ENCODE assay signal across 8 cellular contexts in genomic region chr1:29708818-29709710, GRCh38.
A peak's percentile ranks its signal among the peaks of the same experiment; 100 is the strongest.
DNase-seq lines count a peak whose midpoint lies in the region; FAIRE-seq and TF ChIP-seq lines count a peak whose summit lies in the region.

No MANE protein-coding gene starts in this region.

- no peaks in the 10 kb centered on the region for H3K9me3 ChIP-seq in tibial nerve

- no peak for TF ChIP-seq EP300 in tibial nerve (IDR thresholded peaks at IDR 0.05)

- TF ChIP-seq CTCF in tibial nerve (IDR thresholded peaks at IDR 0.05), result no peak

- WGBS in tibial nerve, 2 donors, result 25 to 26% methylated on average over 12 of the region's 12 CpGs

- no peak overlapping the region for H3K4me3 ChIP-seq in tibial nerve

- DNase-seq in A172 (ENCODE audit: low spot score) (peak; percentile 74), GM19239 (ENCODE audit: insufficient read length, low spot score) (peak; percentile 24), RPMI7951 (ENCODE audit: low read depth) (peak; percentile 99), fibroblast of peridontal ligament (ENCODE audit: extremely low read depth) (peak; percentile 76), tibial nerve (ENCODE audit: low spot score in 2 of 2) (no peak), HUDEP-2 (lab: John Stamatoyannopoulos, UW; ENCODE audit: unreplicated experiment in 76 of 76) (no peak)
- DNase-seq in effector CD4-positive, alpha-beta T cell, result no peak
- DNase-seq in stimulated activated CD4-positive, alpha-beta T cell treated with anti-CD3 and anti-CD28 coated beads, Interleukin-1b, Interleukin-23, amount 100 ng/mL, for 48 hours, result no peak

- no peak overlapping the region for H3K27ac ChIP-seq in tibial nerve

- TF ChIP-seq POLR2A in tibial nerve (IDR thresholded peaks at IDR 0.05), result no peak

- H3K4me1 ChIP-seq in tibial nerve, result no peaks in the 10 kb centered on the region

- H3K27me3 ChIP-seq in tibial nerve, result peaks cover 0 to 18% of the 10 kb centered on the region in 2 donors

- peak; percentile 66 for FAIRE-seq in GM19239 (lab: Jason Lieb, UNC)

- H3K36me3 ChIP-seq in tibial nerve, result no peaks in the 10 kb centered on the region

Comparison
In these comparisons a context has a peak if more than half of its experiments do, and no peak if none do; other contexts are left out.
1. DNase-seq: peak in A172 (single experiment), GM19239 (single experiment), RPMI7951 (single experiment) and fibroblast of peridontal ligament (single experiment); none in tibial nerve (0 of 2), effector CD4-positive, alpha-beta T cell (single experiment), HUDEP-2 (0 of 76) and stimulated activated CD4-positive, alpha-beta T cell treated with anti-CD3 and anti-CD28 coated beads, Interleukin-1b, Interleukin-23, amount 100 ng/mL, for 48 hours (single experiment).